In the genomic region with DNA sequence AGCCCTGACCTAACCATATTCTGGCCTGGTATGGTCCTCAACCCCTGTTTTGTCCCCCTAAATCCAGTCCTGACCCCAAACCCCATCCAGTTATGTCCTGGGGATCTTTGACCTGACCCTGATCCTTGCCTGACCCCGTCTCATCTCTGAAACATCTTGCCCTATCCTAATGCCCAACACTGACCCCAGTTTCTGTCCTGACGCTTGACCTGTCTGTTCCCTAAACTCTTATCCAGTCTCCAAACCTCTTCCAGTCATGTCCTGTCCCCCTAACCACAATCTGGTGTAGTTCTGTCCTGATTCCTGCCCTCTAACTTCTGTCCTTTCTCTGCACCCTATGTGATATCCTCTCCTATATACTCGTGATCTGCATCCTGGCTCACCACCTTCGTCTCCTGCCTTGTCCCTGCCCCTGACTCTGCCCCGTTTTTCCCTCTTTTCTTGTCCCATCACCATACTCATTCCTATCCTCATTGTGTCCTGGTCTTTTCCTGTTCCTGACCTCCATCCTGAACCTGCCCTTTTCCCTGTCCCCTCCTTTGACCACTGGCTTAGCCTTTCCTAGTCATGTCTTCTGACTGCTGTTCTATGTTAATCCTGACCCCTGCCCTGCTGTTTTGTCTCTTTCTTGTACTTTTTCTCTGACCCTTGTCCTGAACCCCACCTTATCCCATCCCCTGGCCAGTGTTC, we compare ENCODE assay signal across 8 cellular contexts. TPM values are rescaled to one million over a fixed set of nuclear protein-coding genes. Genes with fewer than 3 reads are reported as not detected.
DNase-seq lines count a peak whose midpoint lies in the region; ATAC-seq, FAIRE-seq and TF ChIP-seq lines count a peak whose summit lies in the region.

No MANE protein-coding gene starts in this region.

- no peak for DNase-seq in CD4-positive, CD25-positive, alpha-beta regulatory T cell
- DNase-seq in PC-9 (no peak), epithelial cell of esophagus (ENCODE audit: low read depth) (no peak), osteoblast (ENCODE audit: insufficient read length, low spot score, missing footprints) (peak; percentile 63), frontal cortex (ENCODE audit: low spot score in 2 of 2) (no peak), NCI-H1694 (lab: John Stamatoyannopoulos, UW) (no peak), GF-D8 (lab: John Stamatoyannopoulos, UW) (no peak)

- CTCF ChIA-PET in PC-9 (lab: Charles Lee) = no interaction called here

- no peaks in the 10 kb centered on the region for H3K9me3 ChIP-seq in CD4-positive, CD25-positive, alpha-beta regulatory T cell (ENCODE audit: control insufficient read depth in 2 of 2, low read length in 2 of 2)
- H3K9me3 ChIP-seq in PC-9 (ENCODE audit: insufficient read depth, low read depth) (no peaks in the 10 kb centered on the region), osteoblast (ENCODE audit: low read depth, low read length) (no peaks in the 10 kb centered on the region)

- H4K20me1 ChIP-seq in PC-9 (ENCODE audit: insufficient read depth) (no peaks in the 10 kb centered on the region), osteoblast (ENCODE audit: insufficient read depth, low read length) (no peaks in the 10 kb centered on the region)

- peak overlapping the region; percentile 81 for H3K27ac ChIP-seq in CD4-positive, CD25-positive, alpha-beta regulatory T cell (ENCODE audit: insufficient read depth, low read length, poor library complexity, severe bottlenecking)
- H3K27ac ChIP-seq in PC-9 (no peak overlapping the region), osteoblast (ENCODE audit: low read depth, low read length) (no peak overlapping the region)

- H3K27me3 ChIP-seq in CD4-positive, CD25-positive, alpha-beta regulatory T cell (ENCODE audit: control insufficient read depth, insufficient read depth, low read length) = no peaks in the 10 kb centered on the region
- H3K27me3 ChIP-seq in PC-9 (ENCODE audit: insufficient read depth, low read depth) (no peaks in the 10 kb centered on the region), osteoblast (ENCODE audit: insufficient read depth, low read length) (peaks cover 3% of the 10 kb centered on the region)

- no peak for ATAC-seq in CD4-positive, CD25-positive, alpha-beta regulatory T cell (ENCODE audit: low read depth in 2 of 2)
- no peak for ATAC-seq in HG03457 (IDR thresholded peaks at IDR 0.05; ENCODE audit: unreplicated experiment)

- H3K27me3 Mint-ChIP-seq in CD4-positive, CD25-positive, alpha-beta regulatory T cell = no peaks in the 10 kb centered on the region

- POLR2A ChIA-PET in PC-9 (lab: Charles Lee; ENCODE audit: unreplicated experiment) = no interaction called here

- peaks cover 6% of the 10 kb centered on the region for H3K4me1 ChIP-seq in CD4-positive, CD25-positive, alpha-beta regulatory T cell (ENCODE audit: control insufficient read depth, insufficient read depth, low read length, poor library complexity, severe bottlenecking)
- H3K4me1 ChIP-seq in PC-9 (replicated peaks; ENCODE audit: insufficient read depth) = no peaks in the 10 kb centered on the region
- H3K4me1 ChIP-seq in osteoblast (ENCODE audit: insufficient read depth, low read length) = no peaks in the 10 kb centered on the region

- no peak overlapping the region for H2AFZ ChIP-seq in PC-9
- H2AFZ ChIP-seq in osteoblast (ENCODE audit: low read length) = no peak overlapping the region

- H3K4me1 Mint-ChIP-seq in CD4-positive, CD25-positive, alpha-beta regulatory T cell = peaks cover 0 to 26% (median 12%) of the 10 kb centered on the region in 4 donors

- H3K4me2 ChIP-seq in PC-9 = peak overlapping the region; percentile 66
- peak overlapping the region; percentile 55 for H3K4me2 ChIP-seq in osteoblast (ENCODE audit: insufficient read depth, low read length)

- H3K36me3 ChIP-seq in CD4-positive, CD25-positive, alpha-beta regulatory T cell (ENCODE audit: control insufficient read depth, insufficient read depth, low read length) = no peaks in the 10 kb centered on the region
- no peaks in the 10 kb centered on the region for H3K36me3 ChIP-seq in PC-9 (ENCODE audit: low read depth)
- H3K36me3 ChIP-seq in osteoblast (ENCODE audit: insufficient read depth, low read length) = no peaks in the 10 kb centered on the region

- intact Hi-C loops in PC-9 (cut with micrococcal nuclease; ENCODE audit: unreplicated experiment) = no loop called here

- BruUV-seq in PC-9 (replicated peaks; lab: Mats Ljungman, UMichigan) = no TSS peak

- no peaks in the 10 kb centered on the region for H3K79me2 ChIP-seq in PC-9 (ENCODE audit: low read depth)
- no peaks in the 10 kb centered on the region for H3K79me2 ChIP-seq in osteoblast (ENCODE audit: insufficient read depth, low read length)

- peak overlapping the region; percentile 89 to 92 (median 90) for H3K27ac Mint-ChIP-seq in CD4-positive, CD25-positive, alpha-beta regulatory T cell

- H3K4me3 Mint-ChIP-seq in CD4-positive, CD25-positive, alpha-beta regulatory T cell = peak overlapping the region; percentile 54 to 93 (median 86)

- peaks cover 3% of the 10 kb centered on the region for H3K36me3 Mint-ChIP-seq in CD4-positive, CD25-positive, alpha-beta regulatory T cell

- FAIRE-seq in frontal cortex (lab: Jason Lieb, UNC) = no peak

- no peak for TF ChIP-seq CTCF in PC-9 (conservative IDR thresholded peaks at IDR 0.05)
- TF ChIP-seq CTCF in epithelial cell of esophagus (IDR thresholded peaks at IDR 0.05; ENCODE audit: insufficient read depth, low read depth, low read length, missing control alignments) = no peak
- TF ChIP-seq CTCF in osteoblast (IDR thresholded peaks at IDR 0.05; ENCODE audit: extremely low read depth, low read depth, low read length) = no peak

- H3K9me2 ChIP-seq in PC-9 (ENCODE audit: insufficient read depth) = no peaks in the 10 kb centered on the region

- H3K4me3 ChIP-seq in CD4-positive, CD25-positive, alpha-beta regulatory T cell (ENCODE audit: low read depth, low read length) = peak overlapping the region; percentile 53
- H3K4me3 ChIP-seq in PC-9 (peak overlapping the region; percentile 48; the same call in 1 of the 2 replicates), epithelial cell of esophagus (ENCODE audit: low read length) (peak overlapping the region; percentile 34), osteoblast (ENCODE audit: insufficient read depth, low read length) (peak overlapping the region; percentile 71)

- peaks cover 0 to 1% (median 0%) of the 10 kb centered on the region in 7 donors for H3K9me3 Mint-ChIP-seq in CD4-positive, CD25-positive, alpha-beta regulatory T cell

- no peaks in the 10 kb centered on the region; the same call in 1 of the 2 replicates for H3F3A ChIP-seq in PC-9 (ENCODE audit: insufficient read depth, low read depth)

RNA-seq across cellular contexts. Expression of a gene that starts 4.6 kb away (rescaled TPM):
- total RNA-seq in CD4-positive, CD25-positive, alpha-beta regulatory T cell = 10.2 TPM
- under 1 TPM; 0.13 to 0.34 (median 0.30) TPM for polyA plus RNA-seq in CD4-positive, CD25-positive, alpha-beta regulatory T cell
- total RNA-seq in PC-9 (2021) (20.6 and 23.9 TPM in 2 replicates), osteoblast (1.1 and 1.2 TPM in 2 replicates), frontal cortex (1.6 TPM)

RNA-seq across cellular contexts. Expression of a gene that starts 11.1 kb away (rescaled TPM):
- 44.2 TPM for total RNA-seq in CD4-positive, CD25-positive, alpha-beta regulatory T cell
- polyA plus RNA-seq in CD4-positive, CD25-positive, alpha-beta regulatory T cell = 1 to 10 TPM; 3.4 to 5.1 (median 4.4) TPM
- 27.2 and 33.7 TPM in 2 replicates for total RNA-seq in PC-9 (2021)
- 36.2 and 46.7 TPM in 2 replicates for total RNA-seq in osteoblast
- total RNA-seq in frontal cortex = 8.6 TPM

RNA-seq across cellular contexts. Expression of a gene that starts 19.6 kb away (rescaled TPM):
- total RNA-seq in CD4-positive, CD25-positive, alpha-beta regulatory T cell = 20.4 TPM
- 10 to 100 TPM; 40.6 to 49.4 (median 44.0) TPM for polyA plus RNA-seq in CD4-positive, CD25-positive, alpha-beta regulatory T cell
- total RNA-seq in PC-9 (2021) = 12.8 and 17.6 TPM in 2 replicates
- total RNA-seq in osteoblast = 12.3 and 15.6 TPM in 2 replicates
- 6.1 TPM for total RNA-seq in frontal cortex

RNA-seq across cellular contexts. Expression of a gene that starts 25.5 kb away (rescaled TPM):
- 85.6 TPM for total RNA-seq in CD4-positive, CD25-positive, alpha-beta regulatory T cell
- polyA plus RNA-seq in CD4-positive, CD25-positive, alpha-beta regulatory T cell = 10 to 100 TPM; 62.8 to 72.1 (median 68.2) TPM
- total RNA-seq in PC-9 (2021) (36.7 and 43.4 TPM in 2 replicates), osteoblast (86.5 and 97.5 TPM in 2 replicates), frontal cortex (24.5 TPM)

RNA-seq across cellular contexts. Expression of a gene that starts 52.2 kb away (rescaled TPM):
- 126 TPM for total RNA-seq in CD4-positive, CD25-positive, alpha-beta regulatory T cell
- polyA plus RNA-seq in CD4-positive, CD25-positive, alpha-beta regulatory T cell = 10 to 100 TPM in 1 of 4 donors, 1 to 10 TPM in 3; 8.3 to 10.6 (median 9.2) TPM
- 33.6 and 35.2 TPM in 2 replicates for total RNA-seq in PC-9 (2021)
- 14.4 and 15.6 TPM in 2 replicates for total RNA-seq in osteoblast
- total RNA-seq in frontal cortex = 35.1 TPM
